ENCODE assay signal across 1 cellular context in genomic region chr10:73840403-73841301, GRCh38.
TF ChIP-seq lines count a peak whose summit lies in the region.

No MANE protein-coding gene starts in this region.

TF ChIP-seq in HepG2, 621 proteins besides CTCF, POLR2A, EP300 and RAD21 (continued from another document and continues in another):
- peak; percentile 87; the same call in 1 of the 2 replicates for TF ChIP-seq HOMEZ (CRISPR knock-in tag; IDR thresholded peaks at IDR 0.05; ENCODE audit: low read depth)
- no peak for TF ChIP-seq ZNF510 (CRISPR knock-in tag; IDR thresholded peaks at IDR 0.05; ENCODE audit: low read depth)
- no peak for TF ChIP-seq ZFP62 (CRISPR knock-in tag; IDR thresholded peaks at IDR 0.05)
- peak; percentile 60; the same call in 1 of the 2 replicates for TF ChIP-seq YEATS4 (CRISPR knock-in tag; IDR thresholded peaks at IDR 0.05; ENCODE audit: borderline replicate concordance)
- peak; percentile 34; the same call in 1 of the 2 replicates for TF ChIP-seq HMG20B (CRISPR knock-in tag; conservative IDR thresholded peaks at IDR 0.05)
- TF ChIP-seq, protein P1, sequence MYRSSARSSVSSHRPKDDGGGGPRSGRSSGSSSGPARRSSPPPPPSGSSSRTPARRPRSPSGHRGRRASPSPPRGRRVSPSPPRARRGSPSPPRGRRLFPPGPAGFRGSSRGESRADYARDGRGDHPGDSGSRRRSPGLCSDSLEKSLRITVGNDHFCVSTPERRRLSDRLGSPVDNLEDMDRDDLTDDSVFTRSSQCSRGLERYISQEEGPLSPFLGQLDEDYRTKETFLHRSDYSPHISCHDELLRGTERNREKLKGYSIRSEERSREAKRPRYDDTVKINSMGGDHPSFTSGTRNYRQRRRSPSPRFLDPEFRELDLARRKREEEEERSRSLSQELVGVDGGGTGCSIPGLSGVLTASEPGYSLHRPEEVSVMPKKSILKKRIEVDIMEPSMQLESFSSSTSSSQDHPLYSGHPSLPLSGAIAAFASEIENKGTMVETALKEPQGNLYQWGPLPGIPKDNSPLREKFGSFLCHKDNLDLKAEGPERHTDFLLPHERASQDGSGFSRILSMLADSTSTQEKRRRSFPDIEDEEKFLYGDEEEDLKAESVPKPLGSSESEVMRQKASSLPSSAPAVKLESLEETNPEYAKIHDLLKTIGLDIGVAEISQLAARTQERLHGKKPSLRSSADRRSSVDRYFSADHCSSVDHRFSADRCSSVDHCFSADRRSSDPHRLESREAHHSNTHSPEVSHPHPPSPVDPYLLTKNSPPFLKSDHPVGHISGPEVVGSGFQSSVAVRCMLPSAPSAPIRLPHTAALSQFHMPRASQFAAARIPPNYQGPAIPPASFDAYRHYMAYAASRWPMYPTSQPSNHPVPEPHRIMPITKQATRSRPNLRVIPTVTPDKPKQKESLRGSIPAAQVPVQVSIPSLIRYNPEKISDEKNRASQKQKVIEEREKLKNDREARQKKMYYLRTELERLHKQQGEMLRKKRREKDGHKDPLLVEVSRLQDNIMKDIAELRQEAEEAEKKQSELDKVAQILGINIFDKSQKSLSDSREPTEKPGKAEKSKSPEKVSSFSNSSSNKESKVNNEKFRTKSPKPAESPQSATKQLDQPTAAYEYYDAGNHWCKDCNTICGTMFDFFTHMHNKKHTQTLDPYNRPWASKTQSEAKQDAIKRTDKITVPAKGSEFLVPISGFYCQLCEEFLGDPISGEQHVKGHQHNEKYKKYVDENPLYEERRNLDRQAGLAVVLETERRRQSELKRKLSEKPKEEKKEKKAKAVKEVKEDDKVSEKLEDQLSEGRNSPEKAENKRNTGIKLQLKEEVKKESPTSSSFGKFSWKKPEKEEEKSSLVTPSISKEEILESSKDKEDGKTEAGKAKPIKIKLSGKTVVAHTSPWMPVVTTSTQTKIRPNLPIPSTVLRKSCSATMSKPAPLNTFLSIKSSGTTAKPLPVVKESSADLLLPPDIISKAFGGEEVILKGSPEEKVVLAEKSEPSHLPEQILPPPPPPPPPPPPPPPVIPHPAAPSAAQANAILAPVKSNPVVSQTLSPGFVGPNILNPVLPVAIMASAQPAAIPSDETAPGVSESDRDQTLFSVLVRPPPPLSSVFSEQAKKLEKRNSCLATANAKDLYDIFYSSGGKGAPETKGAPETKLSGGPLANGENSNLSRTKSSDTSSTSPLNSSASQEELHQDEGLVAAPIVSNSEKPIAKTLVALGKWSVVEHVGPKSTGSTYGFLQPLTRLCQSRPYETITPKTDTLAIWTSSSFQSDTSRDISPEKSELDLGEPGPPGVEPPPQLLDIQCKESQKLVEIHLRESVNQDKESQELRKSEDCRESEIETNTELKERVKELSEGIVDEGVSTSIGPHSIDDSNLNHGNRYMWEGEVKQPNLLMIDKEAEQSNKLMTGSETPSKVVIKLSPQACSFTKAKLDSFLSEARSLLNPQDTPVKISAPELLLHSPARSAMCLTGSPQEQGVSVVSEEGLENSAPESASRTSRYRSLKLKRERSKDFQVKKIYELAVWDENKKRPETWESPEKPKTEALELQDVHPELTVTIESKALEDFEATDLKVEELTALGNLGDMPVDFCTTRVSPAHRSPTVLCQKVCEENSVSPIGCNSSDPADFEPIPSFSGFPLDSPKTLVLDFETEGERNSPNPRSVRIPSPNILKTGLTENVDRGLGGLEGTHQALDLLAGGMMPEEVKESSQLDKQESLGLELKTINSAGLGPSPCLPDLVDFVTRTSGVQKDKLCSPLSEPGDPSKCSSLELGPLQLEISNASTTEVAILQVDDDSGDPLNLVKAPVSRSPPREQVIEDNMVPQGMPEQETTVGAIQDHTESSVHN (CRISPR knock-in tag; IDR thresholded peaks at IDR 0.05), result no peak
- TF ChIP-seq, protein P2, sequence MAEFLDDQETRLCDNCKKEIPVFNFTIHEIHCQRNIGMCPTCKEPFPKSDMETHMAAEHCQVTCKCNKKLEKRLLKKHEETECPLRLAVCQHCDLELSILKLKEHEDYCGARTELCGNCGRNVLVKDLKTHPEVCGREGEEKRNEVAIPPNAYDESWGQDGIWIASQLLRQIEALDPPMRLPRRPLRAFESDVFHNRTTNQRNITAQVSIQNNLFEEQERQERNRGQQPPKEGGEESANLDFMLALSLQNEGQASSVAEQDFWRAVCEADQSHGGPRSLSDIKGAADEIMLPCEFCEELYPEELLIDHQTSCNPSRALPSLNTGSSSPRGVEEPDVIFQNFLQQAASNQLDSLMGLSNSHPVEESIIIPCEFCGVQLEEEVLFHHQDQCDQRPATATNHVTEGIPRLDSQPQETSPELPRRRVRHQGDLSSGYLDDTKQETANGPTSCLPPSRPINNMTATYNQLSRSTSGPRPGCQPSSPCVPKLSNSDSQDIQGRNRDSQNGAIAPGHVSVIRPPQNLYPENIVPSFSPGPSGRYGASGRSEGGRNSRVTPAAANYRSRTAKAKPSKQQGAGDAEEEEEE (CRISPR knock-in tag; IDR thresholded peaks at IDR 0.05; ENCODE audit: borderline replicate concordance), result no peak; the same call in 1 of the 2 replicates
- TF ChIP-seq, protein P3, sequence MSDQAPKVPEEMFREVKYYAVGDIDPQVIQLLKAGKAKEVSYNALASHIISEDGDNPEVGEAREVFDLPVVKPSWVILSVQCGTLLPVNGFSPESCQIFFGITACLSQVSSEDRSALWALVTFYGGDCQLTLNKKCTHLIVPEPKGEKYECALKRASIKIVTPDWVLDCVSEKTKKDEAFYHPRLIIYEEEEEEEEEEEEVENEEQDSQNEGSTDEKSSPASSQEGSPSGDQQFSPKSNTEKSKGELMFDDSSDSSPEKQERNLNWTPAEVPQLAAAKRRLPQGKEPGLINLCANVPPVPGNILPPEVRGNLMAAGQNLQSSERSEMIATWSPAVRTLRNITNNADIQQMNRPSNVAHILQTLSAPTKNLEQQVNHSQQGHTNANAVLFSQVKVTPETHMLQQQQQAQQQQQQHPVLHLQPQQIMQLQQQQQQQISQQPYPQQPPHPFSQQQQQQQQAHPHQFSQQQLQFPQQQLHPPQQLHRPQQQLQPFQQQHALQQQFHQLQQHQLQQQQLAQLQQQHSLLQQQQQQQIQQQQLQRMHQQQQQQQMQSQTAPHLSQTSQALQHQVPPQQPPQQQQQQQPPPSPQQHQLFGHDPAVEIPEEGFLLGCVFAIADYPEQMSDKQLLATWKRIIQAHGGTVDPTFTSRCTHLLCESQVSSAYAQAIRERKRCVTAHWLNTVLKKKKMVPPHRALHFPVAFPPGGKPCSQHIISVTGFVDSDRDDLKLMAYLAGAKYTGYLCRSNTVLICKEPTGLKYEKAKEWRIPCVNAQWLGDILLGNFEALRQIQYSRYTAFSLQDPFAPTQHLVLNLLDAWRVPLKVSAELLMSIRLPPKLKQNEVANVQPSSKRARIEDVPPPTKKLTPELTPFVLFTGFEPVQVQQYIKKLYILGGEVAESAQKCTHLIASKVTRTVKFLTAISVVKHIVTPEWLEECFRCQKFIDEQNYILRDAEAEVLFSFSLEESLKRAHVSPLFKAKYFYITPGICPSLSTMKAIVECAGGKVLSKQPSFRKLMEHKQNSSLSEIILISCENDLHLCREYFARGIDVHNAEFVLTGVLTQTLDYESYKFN (CRISPR knock-in tag; conservative IDR thresholded peaks at IDR 0.05), result peak; percentile 98
- TF ChIP-seq HOXA5 (CRISPR knock-in tag; IDR thresholded peaks at IDR 0.05), result 0 out of 2 replicates have a peak, but pooled peaks have one; percentile 78
- TF ChIP-seq, protein P4, sequence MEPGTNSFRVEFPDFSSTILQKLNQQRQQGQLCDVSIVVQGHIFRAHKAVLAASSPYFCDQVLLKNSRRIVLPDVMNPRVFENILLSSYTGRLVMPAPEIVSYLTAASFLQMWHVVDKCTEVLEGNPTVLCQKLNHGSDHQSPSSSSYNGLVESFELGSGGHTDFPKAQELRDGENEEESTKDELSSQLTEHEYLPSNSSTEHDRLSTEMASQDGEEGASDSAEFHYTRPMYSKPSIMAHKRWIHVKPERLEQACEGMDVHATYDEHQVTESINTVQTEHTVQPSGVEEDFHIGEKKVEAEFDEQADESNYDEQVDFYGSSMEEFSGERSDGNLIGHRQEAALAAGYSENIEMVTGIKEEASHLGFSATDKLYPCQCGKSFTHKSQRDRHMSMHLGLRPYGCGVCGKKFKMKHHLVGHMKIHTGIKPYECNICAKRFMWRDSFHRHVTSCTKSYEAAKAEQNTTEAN (CRISPR knock-in tag; conservative IDR thresholded peaks at IDR 0.05), result peak; percentile 76
- no peak for TF ChIP-seq RORA (CRISPR knock-in tag; IDR thresholded peaks at IDR 0.05)
- TF ChIP-seq TEAD3 (CRISPR knock-in tag; optimal IDR thresholded peaks at IDR 0.05; ENCODE audit: borderline replicate concordance), result peak; percentile 97
- TF ChIP-seq ISL2 (CRISPR knock-in tag; IDR thresholded peaks at IDR 0.05), result peak; percentile 73
- TF ChIP-seq CENPBD1 (CRISPR knock-in tag; IDR thresholded peaks at IDR 0.05; ENCODE audit: borderline replicate concordance, low read depth), result no peak
- TF ChIP-seq KAT8 (CRISPR knock-in tag; IDR thresholded peaks at IDR 0.05), result peak; percentile 88; the same call in 1 of the 2 replicates
- no peak for TF ChIP-seq BORCS8-MEF2B (CRISPR knock-in tag; IDR thresholded peaks at IDR 0.05)
- TF ChIP-seq ZNF512 (CRISPR knock-in tag; IDR thresholded peaks at IDR 0.05), result no peak
- TF ChIP-seq HOXA9 (CRISPR knock-in tag; IDR thresholded peaks at IDR 0.05; ENCODE audit: borderline replicate concordance), result no peak
- TF ChIP-seq, protein P5, sequence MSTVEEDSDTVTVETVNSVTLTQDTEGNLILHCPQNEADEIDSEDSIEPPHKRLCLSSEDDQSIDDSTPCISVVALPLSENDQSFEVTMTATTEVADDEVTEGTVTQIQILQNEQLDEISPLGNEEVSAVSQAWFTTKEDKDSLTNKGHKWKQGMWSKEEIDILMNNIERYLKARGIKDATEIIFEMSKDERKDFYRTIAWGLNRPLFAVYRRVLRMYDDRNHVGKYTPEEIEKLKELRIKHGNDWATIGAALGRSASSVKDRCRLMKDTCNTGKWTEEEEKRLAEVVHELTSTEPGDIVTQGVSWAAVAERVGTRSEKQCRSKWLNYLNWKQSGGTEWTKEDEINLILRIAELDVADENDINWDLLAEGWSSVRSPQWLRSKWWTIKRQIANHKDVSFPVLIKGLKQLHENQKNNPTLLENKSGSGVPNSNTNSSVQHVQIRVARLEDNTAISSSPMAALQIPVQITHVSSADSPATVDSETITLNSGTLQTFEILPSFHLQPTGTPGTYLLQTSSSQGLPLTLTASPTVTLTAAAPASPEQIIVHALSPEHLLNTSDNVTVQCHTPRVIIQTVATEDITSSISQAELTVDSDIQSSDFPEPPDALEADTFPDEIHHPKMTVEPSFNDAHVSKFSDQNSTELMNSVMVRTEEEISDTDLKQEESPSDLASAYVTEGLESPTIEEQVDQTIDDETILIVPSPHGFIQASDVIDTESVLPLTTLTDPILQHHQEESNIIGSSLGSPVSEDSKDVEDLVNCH (CRISPR knock-in tag; IDR thresholded peaks at IDR 0.05), result no peak
- TF ChIP-seq, protein P6, sequence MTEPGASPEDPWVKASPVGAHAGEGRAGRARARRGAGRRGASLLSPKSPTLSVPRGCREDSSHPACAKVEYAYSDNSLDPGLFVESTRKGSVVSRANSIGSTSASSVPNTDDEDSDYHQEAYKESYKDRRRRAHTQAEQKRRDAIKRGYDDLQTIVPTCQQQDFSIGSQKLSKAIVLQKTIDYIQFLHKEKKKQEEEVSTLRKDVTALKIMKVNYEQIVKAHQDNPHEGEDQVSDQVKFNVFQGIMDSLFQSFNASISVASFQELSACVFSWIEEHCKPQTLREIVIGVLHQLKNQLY (CRISPR knock-in tag; IDR thresholded peaks at IDR 0.05), result peak; percentile 61; the same call in 1 of the 2 replicates
- no peak for TF ChIP-seq ZSCAN29 (CRISPR knock-in tag; conservative IDR thresholded peaks at IDR 0.05)
